ENCODE assay signal across 8 cellular contexts in the genomic region with DNA sequence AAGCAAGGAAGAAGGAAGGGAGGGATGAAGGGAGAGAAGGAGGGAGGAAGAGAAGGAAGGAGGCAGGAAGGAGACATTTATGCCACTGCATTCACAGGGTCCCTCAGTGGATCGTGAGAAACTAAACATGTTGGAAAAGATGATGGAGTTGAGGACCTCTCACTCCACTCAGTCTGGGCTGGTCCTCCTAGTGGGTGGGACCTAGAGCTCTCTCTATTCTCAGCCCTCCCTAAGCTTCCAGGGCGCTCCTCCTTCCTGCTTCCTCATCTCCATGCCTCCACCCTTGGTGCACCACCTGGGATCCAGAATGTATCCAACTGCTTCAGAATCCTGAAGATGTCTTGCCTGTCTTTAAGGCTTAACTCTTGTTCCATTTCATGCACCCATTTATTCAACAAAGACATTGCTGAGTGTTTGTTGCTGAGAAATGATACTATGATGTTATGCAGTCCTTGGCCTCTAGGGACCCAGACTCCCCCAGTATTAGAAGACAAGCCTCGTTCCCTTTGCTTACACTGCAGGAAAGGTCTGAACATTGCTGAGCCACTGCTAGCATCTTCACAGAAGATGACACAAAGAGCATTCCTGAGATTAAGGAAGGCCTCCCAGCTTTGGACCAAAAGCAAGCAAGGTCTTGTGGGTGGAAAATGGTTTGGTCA.
DNase-seq lines count a peak whose midpoint lies in the region; ATAC-seq and TF ChIP-seq lines count a peak whose summit lies in the region.

No MANE protein-coding gene starts in this region.

- H3K36me3 ChIP-seq in testis (ENCODE audit: low read depth, missing control alignments) = no peaks in the 10 kb centered on the region

- intact Hi-C loops in activated CD8-positive, alpha-beta T cell treated with anti-CD3 and anti-CD28 coated beads for 36 hours (cut with micrococcal nuclease) = no loop called here
- intact Hi-C loops in testis (cut with DNase I; ENCODE audit: low total_unique reads) = no loop called here

- DNase-seq in activated CD8-positive, alpha-beta T cell treated with anti-CD3 and anti-CD28 coated beads for 36 hours = no peak
- DNase-seq in activated CD8-positive, alpha-beta T cell treated with anti-CD3 and anti-CD28 coated beads, Interleukin-2, amount 10 ng/mL, durations not matched to agents 7 days and 5 days = no peak
- no peak for DNase-seq in WTC11 (ENCODE audit: low spot score)
- no peak for DNase-seq in testis
- no peak for DNase-seq in GOT3 (lab: John Stamatoyannopoulos, UW)
- no peak for DNase-seq in GM03348 (ENCODE audit: low spot score)

- no peaks in the 10 kb centered on the region for H3K27me3 Mint-ChIP-seq in activated CD8-positive, alpha-beta T cell treated with anti-CD3 and anti-CD28 coated beads for 36 hours
- no peaks in the 10 kb centered on the region for H3K27me3 Mint-ChIP-seq in activated CD8-positive, alpha-beta T cell treated with anti-CD3 and anti-CD28 coated beads, Interleukin-2, amount 10 ng/mL, durations not matched to agents 7 days and 5 days (ENCODE audit: low read depth)
- no peaks in the 10 kb centered on the region; the same call in 1 of the 2 replicates for H3K27me3 Mint-ChIP-seq in WTC11 (ENCODE audit: low read depth)

- no peaks in the 10 kb centered on the region for H3K27me3 ChIP-seq in testis

- H3K9me3 ChIP-seq in testis = no peaks in the 10 kb centered on the region

- POLR2A ChIA-PET in activated CD8-positive, alpha-beta T cell treated with anti-CD3 and anti-CD28 coated beads for 36 hours (lab: Charles Lee) = interaction anchor here (0.6 kb wide), 1 partner anchor 11 kb away, joined by 3 read pairs; no protein-coding TSS in a partner anchor
- POLR2A ChIA-PET in activated CD8-positive, alpha-beta T cell treated with anti-CD3 and anti-CD28 coated beads, Interleukin-2, amount 10 ng/mL, durations not matched to agents 7 days and 5 days (lab: Charles Lee) = no interaction called here
- POLR2A ChIA-PET in WTC11 (lab: Charles Lee) = no interaction called here

- ATAC-seq in activated CD8-positive, alpha-beta T cell treated with anti-CD3 and anti-CD28 coated beads for 36 hours = peak; percentile 64
- no peak for ATAC-seq in activated CD8-positive, alpha-beta T cell treated with anti-CD3 and anti-CD28 coated beads, Interleukin-2, amount 10 ng/mL, durations not matched to agents 7 days and 5 days
- ATAC-seq in HG03060 (IDR thresholded peaks at IDR 0.05; ENCODE audit: low read depth, unreplicated experiment) (peak; percentile 49), WTC11 (peak; percentile 92), HG03108 (IDR thresholded peaks at IDR 0.05; ENCODE audit: unreplicated experiment) (no peak)

- no peaks in the 10 kb centered on the region for H3K9me3 Mint-ChIP-seq in activated CD8-positive, alpha-beta T cell treated with anti-CD3 and anti-CD28 coated beads for 36 hours
- H3K9me3 Mint-ChIP-seq in activated CD8-positive, alpha-beta T cell treated with anti-CD3 and anti-CD28 coated beads, Interleukin-2, amount 10 ng/mL, durations not matched to agents 7 days and 5 days (ENCODE audit: insufficient read depth) = no peaks in the 10 kb centered on the region
- H3K9me3 Mint-ChIP-seq in WTC11 = no peaks in the 10 kb centered on the region

- H3K27ac ChIP-seq in testis = no peak overlapping the region

- H3K27ac Mint-ChIP-seq in activated CD8-positive, alpha-beta T cell treated with anti-CD3 and anti-CD28 coated beads for 36 hours = no peak overlapping the region
- H3K27ac Mint-ChIP-seq in activated CD8-positive, alpha-beta T cell treated with anti-CD3 and anti-CD28 coated beads, Interleukin-2, amount 10 ng/mL, durations not matched to agents 7 days and 5 days = no peak overlapping the region
- no peak overlapping the region for H3K27ac Mint-ChIP-seq in WTC11

- no peak for TF ChIP-seq POLR2A in testis (IDR thresholded peaks at IDR 0.05)

- TF ChIP-seq CTCF in activated CD8-positive, alpha-beta T cell treated with anti-CD3 and anti-CD28 coated beads for 36 hours (IDR thresholded peaks at IDR 0.05) = peak; percentile 36
- TF ChIP-seq CTCF in WTC11 (IDR thresholded peaks at IDR 0.05) = peak; percentile 51; the same call in 1 of the 2 replicates
- TF ChIP-seq CTCF in testis (IDR thresholded peaks at IDR 0.05) = peak in 2 of 3 experiments; percentile 18 to 37

- no peak overlapping the region for H3K4me3 Mint-ChIP-seq in activated CD8-positive, alpha-beta T cell treated with anti-CD3 and anti-CD28 coated beads for 36 hours
- no peak overlapping the region for H3K4me3 Mint-ChIP-seq in activated CD8-positive, alpha-beta T cell treated with anti-CD3 and anti-CD28 coated beads, Interleukin-2, amount 10 ng/mL, durations not matched to agents 7 days and 5 days
- H3K4me3 Mint-ChIP-seq in WTC11 = no peak overlapping the region

- H3K36me3 Mint-ChIP-seq in activated CD8-positive, alpha-beta T cell treated with anti-CD3 and anti-CD28 coated beads for 36 hours (ENCODE audit: low read depth) = no peaks in the 10 kb centered on the region
- no peaks in the 10 kb centered on the region for H3K36me3 Mint-ChIP-seq in activated CD8-positive, alpha-beta T cell treated with anti-CD3 and anti-CD28 coated beads, Interleukin-2, amount 10 ng/mL, durations not matched to agents 7 days and 5 days (ENCODE audit: low read depth)
- H3K36me3 Mint-ChIP-seq in WTC11 = no peaks in the 10 kb centered on the region

- no peaks in the 10 kb centered on the region for H3K4me1 ChIP-seq in testis

- no peak overlapping the region for H3K4me3 ChIP-seq in testis

- WGBS in testis, 2 donors = 68 to 72% methylated on average over 3 of the region's 3 CpGs

- CTCF ChIA-PET in activated CD8-positive, alpha-beta T cell treated with anti-CD3 and anti-CD28 coated beads for 36 hours (lab: Charles Lee) = interaction anchor here (0.6 to 2.2 kb wide), 6 partner anchors 8 to 129 kb away, joined by 3 to 11 read pairs (median 3); no protein-coding TSS in a partner anchor
- CTCF ChIA-PET in activated CD8-positive, alpha-beta T cell treated with anti-CD3 and anti-CD28 coated beads, Interleukin-2, amount 10 ng/mL, durations not matched to agents 7 days and 5 days (lab: Charles Lee) = interaction anchor here (1.5 to 1.7 kb wide), 3 partner anchors 8 to 129 kb away, joined by 3 to 9 read pairs (median 4); no protein-coding TSS in a partner anchor
- CTCF ChIA-PET in WTC11 (lab: Charles Lee) = interaction anchor here (0.6 to 2.2 kb wide), 15 partner anchors 8 to 157 kb away, joined by 3 to 34 read pairs (median 4); no protein-coding TSS in a partner anchor

- no peaks in the 10 kb centered on the region for H3K4me1 Mint-ChIP-seq in activated CD8-positive, alpha-beta T cell treated with anti-CD3 and anti-CD28 coated beads for 36 hours (ENCODE audit: low read depth)
- H3K4me1 Mint-ChIP-seq in activated CD8-positive, alpha-beta T cell treated with anti-CD3 and anti-CD28 coated beads, Interleukin-2, amount 10 ng/mL, durations not matched to agents 7 days and 5 days (ENCODE audit: low read depth) = no peaks in the 10 kb centered on the region
- peaks cover 15% of the 10 kb centered on the region for H3K4me1 Mint-ChIP-seq in WTC11

TF ChIP-seq in WTC11, 78 proteins besides CTCF, POLR2A, EP300 and RAD21:
- TF ChIP-seq TCF7 (CRISPR knock-in tag; IDR thresholded peaks at IDR 0.05; ENCODE audit: low read depth) (no peak), HMGA2 (CRISPR knock-in tag; IDR thresholded peaks at IDR 0.05) (no peak), CBFB (CRISPR knock-in tag; IDR thresholded peaks at IDR 0.05; ENCODE audit: low read depth) (no peak), GRHL2 (CRISPR knock-in tag; IDR thresholded peaks at IDR 0.05; ENCODE audit: insufficient replicate concordance, severe bottlenecking) (no peak), ZNF121 (CRISPR knock-in tag; IDR thresholded peaks at IDR 0.05) (no peak), JUN (CRISPR knock-in tag; IDR thresholded peaks at IDR 0.05) (no peak), SOX15 (CRISPR knock-in tag; IDR thresholded peaks at IDR 0.05) (no peak)
- TF ChIP-seq, protein P1, sequence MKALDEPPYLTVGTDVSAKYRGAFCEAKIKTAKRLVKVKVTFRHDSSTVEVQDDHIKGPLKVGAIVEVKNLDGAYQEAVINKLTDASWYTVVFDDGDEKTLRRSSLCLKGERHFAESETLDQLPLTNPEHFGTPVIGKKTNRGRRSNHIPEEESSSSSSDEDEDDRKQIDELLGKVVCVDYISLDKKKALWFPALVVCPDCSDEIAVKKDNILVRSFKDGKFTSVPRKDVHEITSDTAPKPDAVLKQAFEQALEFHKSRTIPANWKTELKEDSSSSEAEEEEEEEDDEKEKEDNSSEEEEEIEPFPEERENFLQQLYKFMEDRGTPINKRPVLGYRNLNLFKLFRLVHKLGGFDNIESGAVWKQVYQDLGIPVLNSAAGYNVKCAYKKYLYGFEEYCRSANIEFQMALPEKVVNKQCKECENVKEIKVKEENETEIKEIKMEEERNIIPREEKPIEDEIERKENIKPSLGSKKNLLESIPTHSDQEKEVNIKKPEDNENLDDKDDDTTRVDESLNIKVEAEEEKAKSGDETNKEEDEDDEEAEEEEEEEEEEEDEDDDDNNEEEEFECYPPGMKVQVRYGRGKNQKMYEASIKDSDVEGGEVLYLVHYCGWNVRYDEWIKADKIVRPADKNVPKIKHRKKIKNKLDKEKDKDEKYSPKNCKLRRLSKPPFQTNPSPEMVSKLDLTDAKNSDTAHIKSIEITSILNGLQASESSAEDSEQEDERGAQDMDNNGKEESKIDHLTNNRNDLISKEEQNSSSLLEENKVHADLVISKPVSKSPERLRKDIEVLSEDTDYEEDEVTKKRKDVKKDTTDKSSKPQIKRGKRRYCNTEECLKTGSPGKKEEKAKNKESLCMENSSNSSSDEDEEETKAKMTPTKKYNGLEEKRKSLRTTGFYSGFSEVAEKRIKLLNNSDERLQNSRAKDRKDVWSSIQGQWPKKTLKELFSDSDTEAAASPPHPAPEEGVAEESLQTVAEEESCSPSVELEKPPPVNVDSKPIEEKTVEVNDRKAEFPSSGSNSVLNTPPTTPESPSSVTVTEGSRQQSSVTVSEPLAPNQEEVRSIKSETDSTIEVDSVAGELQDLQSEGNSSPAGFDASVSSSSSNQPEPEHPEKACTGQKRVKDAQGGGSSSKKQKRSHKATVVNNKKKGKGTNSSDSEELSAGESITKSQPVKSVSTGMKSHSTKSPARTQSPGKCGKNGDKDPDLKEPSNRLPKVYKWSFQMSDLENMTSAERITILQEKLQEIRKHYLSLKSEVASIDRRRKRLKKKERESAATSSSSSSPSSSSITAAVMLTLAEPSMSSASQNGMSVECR (CRISPR knock-in tag; IDR thresholded peaks at IDR 0.05; ENCODE audit: borderline replicate concordance) = no peak

Comparison
In these comparisons a context has a peak if more than half of its experiments do, and no peak if none do; other contexts are left out.
1. ATAC-seq: peak in activated CD8-positive, alpha-beta T cell treated with anti-CD3 and anti-CD28 coated beads for 36 hours (single experiment), HG03060 (single experiment) and WTC11 (single experiment); none in activated CD8-positive, alpha-beta T cell treated with anti-CD3 and anti-CD28 coated beads, Interleukin-2, amount 10 ng/mL, durations not matched to agents 7 days and 5 days (single experiment) and HG03108 (single experiment).
2. Peak in every context shown above with its lines, with median percentiles within 50 percentile points of each other: CTCF ChIP-seq.